ENCODE assay signal across 23 cellular contexts in the genomic region with DNA sequence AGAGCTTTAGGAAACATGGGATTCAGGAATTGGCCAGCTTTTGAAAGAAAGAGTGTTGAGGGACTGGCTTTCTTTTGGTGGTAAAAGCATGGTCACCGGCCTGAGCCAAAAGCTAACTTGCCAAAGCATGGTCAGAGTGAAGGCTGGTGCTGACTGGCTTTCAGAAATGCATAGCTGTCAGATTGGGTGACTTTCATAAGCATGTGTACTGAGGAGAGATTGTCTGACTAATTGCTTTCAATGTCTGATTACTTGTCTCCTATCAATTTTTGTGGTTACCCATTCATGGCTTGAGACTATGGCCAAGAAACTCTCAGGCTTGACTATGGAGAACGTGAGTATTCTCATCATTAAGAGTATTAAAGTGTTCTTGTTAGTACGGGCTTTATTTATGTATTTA. TPM values are rescaled to one million over a fixed set of nuclear protein-coding genes. Genes with fewer than 3 reads are reported as not detected.
DNase-seq lines count a peak whose midpoint lies in the region; ATAC-seq and TF ChIP-seq lines count a peak whose summit lies in the region.
"Had no signal": no experiment of that assay in that cellular context is flagged by ENCODE, and none has a peak within 500 bp of the region (broad histone marks: within the 10 kb centered on the region; RNA-seq: fewer than 3 reads in every experiment).

No MANE protein-coding gene starts in this region.

- H3K9me3 Mint-ChIP-seq in CD14-positive monocyte: peaks cover 0 to 21% (median 17%) of the 10 kb centered on the region in 7 donors

- no peak overlapping the region for H3K4me3 ChIP-seq in PC-3 (ENCODE audit: low read length)
- no peak overlapping the region for H3K4me3 ChIP-seq in adrenal gland
- H3K4me3 ChIP-seq: A549; BLaER1 treated with 17β-estradiol and CSF1 and Interleukin-3, amounts not matched to agents 10 nM and 100 nM; HAP-1 had no signal

- POLR2A ChIA-PET in PC-3 (lab: Charles Lee; ENCODE audit: unreplicated experiment): no interaction called here

- WGBS in adrenal gland, 4 donors: 87 to 93% (median 92%) methylated on average over 3 of the region's 3 CpGs

- TF ChIP-seq CTCF in PC-3 (conservative IDR thresholded peaks at IDR 0.05; ENCODE audit: low read depth, low read length) (no peak), adrenal gland (IDR thresholded peaks at IDR 0.05) (no peak), CD14-positive monocyte (IDR thresholded peaks at IDR 0.05) (no peak)

- no peaks in the 10 kb centered on the region for H3K79me2 ChIP-seq in PC-3 (ENCODE audit: low read length)

- intact Hi-C loops in PC-3 (cut with micrococcal nuclease) (no loop called here), adrenal gland (cut with DNase I) (no loop called here), CD14-positive monocyte (cut with micrococcal nuclease) (no loop called here)

- ATAC-seq in PC-3: no peak
- no peak for ATAC-seq in GM19467 (IDR thresholded peaks at IDR 0.05; ENCODE audit: unreplicated experiment)
- ATAC-seq in GM19351 (IDR thresholded peaks at IDR 0.05; ENCODE audit: unreplicated experiment): no peak
- ATAC-seq: A549 had no signal

- CTCF ChIA-PET in PC-3 (lab: Charles Lee): interaction anchor here (0.5 kb wide), 1 partner anchor 71 kb away, joined by 6 read pairs; no protein-coding TSS in a partner anchor

- no peaks in the 10 kb centered on the region for H3F3A ChIP-seq in PC-3 (ENCODE audit: low read length, unreplicated experiment)

- H3K4me1 Mint-ChIP-seq in CD14-positive monocyte: peaks cover 13% of the 10 kb centered on the region
- H3K4me1 Mint-ChIP-seq: CD4-positive, alpha-beta memory T cell had no signal

- H3K9me3 ChIP-seq in PC-3 (ENCODE audit: low read length) (no peaks in the 10 kb centered on the region), adrenal gland (replicated peaks in 1 of 3) (no peaks in the 10 kb centered on the region)
- H3K9me3 ChIP-seq: BE2C had no signal

- H3K27ac ChIP-seq in PC-3 (ENCODE audit: low read length): 0 out of 2 replicates have a peak overlapping the region, but pooled peaks have one; percentile 2
- H3K27ac ChIP-seq in adrenal gland: no peak overlapping the region
- H3K27ac ChIP-seq: A549; BLaER1 treated with 17β-estradiol and CSF1 and Interleukin-3, amounts not matched to agents 10 nM and 100 nM had no signal

- no peak overlapping the region for H3K27ac Mint-ChIP-seq in CD14-positive monocyte
- H3K27ac Mint-ChIP-seq: CD4-positive, alpha-beta memory T cell; HFFc6 had no signal

- TF ChIP-seq POLR2A in adrenal gland (IDR thresholded peaks at IDR 0.05): no peak

- H3K36me3 ChIP-seq in PC-3 (ENCODE audit: low read depth, low read length) (peaks cover 16% of the 10 kb centered on the region), adrenal gland (replicated peaks in 1 of 2) (peaks cover 0 to 14% of the 10 kb centered on the region in 2 donors)
- H3K36me3 ChIP-seq: BE2C, HAP-1 had no signal

- H3K27me3 ChIP-seq in PC-3 (ENCODE audit: low read length): no peaks in the 10 kb centered on the region
- no peaks in the 10 kb centered on the region for H3K27me3 ChIP-seq in adrenal gland
- H3K27me3 ChIP-seq: BE2C; BLaER1 treated with 17β-estradiol and CSF1 and Interleukin-3, amounts not matched to agents 10 nM and 100 nM had no signal

- no peaks in the 10 kb centered on the region for H4K20me1 ChIP-seq in PC-3 (ENCODE audit: low read length)
- H4K20me1 ChIP-seq: BLaER1 treated with 17β-estradiol and CSF1 and Interleukin-3, amounts not matched to agents 10 nM and 100 nM had no signal

- H3K9me2 ChIP-seq in PC-3 (replicated peaks; ENCODE audit: low read length): no peaks in the 10 kb centered on the region

- no peak overlapping the region for H2AFZ ChIP-seq in PC-3 (ENCODE audit: low read length)

- no peak overlapping the region for H3K4me3 Mint-ChIP-seq in CD14-positive monocyte
- H3K4me3 Mint-ChIP-seq: CD4-positive, alpha-beta memory T cell; HFFc6 had no signal

- peaks cover 32 to 35% of the 10 kb centered on the region in 2 donors for H3K36me3 Mint-ChIP-seq in CD14-positive monocyte

- H3K9ac ChIP-seq in PC-3 (ENCODE audit: low read length): no peak overlapping the region
- H3K9ac ChIP-seq: BLaER1 treated with 17β-estradiol and CSF1 and Interleukin-3, amounts not matched to agents 10 nM and 100 nM had no signal

- H3K27me3 Mint-ChIP-seq in CD14-positive monocyte (ENCODE audit: low read depth in 3 of 3): peaks cover 0 to 1% (median 1%) of the 10 kb centered on the region in 3 donors
- H3K27me3 Mint-ChIP-seq: CD4-positive, alpha-beta memory T cell had no signal

- H3K4me2 ChIP-seq in PC-3 (ENCODE audit: low read length): no peak overlapping the region
- H3K4me2 ChIP-seq: A549; BLaER1 treated with 17β-estradiol and CSF1 and Interleukin-3, amounts not matched to agents 10 nM and 100 nM had no signal

- BruUV-seq in PC-3 (replicated peaks; lab: Mats Ljungman, UMichigan): no TSS peak

- DNase-seq in PC-3 (peak; percentile 43), astrocyte of the hippocampus (ENCODE audit: low read depth, low spot score) (peak; percentile 19), kidney glomerular epithelial cell (lab: John Stamatoyannopoulos, UW) (peak; percentile 21), renal cortical epithelial cell (ENCODE audit: low read depth) (peak; percentile 54), adrenal gland (no peak), CD14-positive monocyte (ENCODE audit: low spot score) (no peak)
- DNase-seq: 8988T; ACHN; AML-193; BE2C; Calu3; CD4-positive, alpha-beta memory T cell; COR-L47; DMS53; DMS79 treated with DMSO at 0.1 percent for 48 hours; GF-D8; GOT3; HFFc6 had no signal

- H3K4me1 ChIP-seq in PC-3 (ENCODE audit: insufficient read depth, low read length) (no peaks in the 10 kb centered on the region), adrenal gland (replicated peaks in 1 of 2) (no peaks in the 10 kb centered on the region)
- H3K4me1 ChIP-seq: A549, BE2C, HAP-1 had no signal

RNA-seq across cellular contexts. Expression of a gene that starts 28.2 kb away (rescaled TPM):
- total RNA-seq in PC-3 (2014; rRNA removed): 2.4 and 3.9 TPM in 2 replicates
- 8.7 and 11.3 TPM in 2 replicates for total RNA-seq in renal cortical epithelial cell
- 10 to 100 TPM in 5 of 8 donors, 1 to 10 TPM in 3; 5.3 to 20.3 (median 11.5) TPM for total RNA-seq in adrenal gland
- polyA plus RNA-seq in adrenal gland: 10 to 100 TPM in 1 of 3 donors, 1 to 10 TPM in 2; 5.0 to 26.8 (median 9.4) TPM
- 1 to 10 TPM; 5.5 to 6.2 TPM for polyA plus RNA-seq in CD14-positive monocyte

Comparison
In these comparisons a context has a peak if more than half of its experiments do, and no peak if none do; other contexts are left out.
1. DNase-seq: peak in PC-3 (single experiment), astrocyte of the hippocampus (single experiment), kidney glomerular epithelial cell (single experiment) and renal cortical epithelial cell (single experiment); none in adrenal gland (0 of 7) and CD14-positive monocyte (single experiment).